ENCODE assay signal across 8 cellular contexts in genomic region chr11:662689-663274, GRCh38. TPM values are rescaled to one million over a fixed set of nuclear protein-coding genes. Genes with fewer than 3 reads are reported as not detected.
DNase-seq lines count a peak whose midpoint lies in the region; ATAC-seq and TF ChIP-seq lines count a peak whose summit lies in the region.

No MANE protein-coding gene starts in this region.

- no peaks in the 10 kb centered on the region for H3K4me1 ChIP-seq in CD8-positive, alpha-beta memory T cell (ENCODE audit: insufficient read depth, low read length)

- no peaks in the 10 kb centered on the region for H3K9me3 Mint-ChIP-seq in CD8-positive, alpha-beta memory T cell
- H3K9me3 Mint-ChIP-seq in chondrocyte (ENCODE audit: low read depth), result no peaks in the 10 kb centered on the region
- H3K9me3 Mint-ChIP-seq in stimulated activated naive B cell treated with anti-CD40 and anti-IgM and Interleukin-4, amounts not matched to agents 10 μg/mL and 1 μg/mL and 100 μg/mL, for 72 hours, result no peaks in the 10 kb centered on the region

- no peaks in the 10 kb centered on the region for H3K27me3 Mint-ChIP-seq in CD8-positive, alpha-beta memory T cell
- H3K27me3 Mint-ChIP-seq in chondrocyte (ENCODE audit: low read depth), result no peaks in the 10 kb centered on the region
- H3K27me3 Mint-ChIP-seq in stimulated activated naive B cell treated with anti-CD40 and anti-IgM and Interleukin-4, amounts not matched to agents 10 μg/mL and 1 μg/mL and 100 μg/mL, for 72 hours, result no peaks in the 10 kb centered on the region

- H3K27me3 ChIP-seq in CD8-positive, alpha-beta memory T cell (ENCODE audit: insufficient read depth, low read length, poor library complexity, severe bottlenecking), result no peaks in the 10 kb centered on the region

- peaks cover 0 to 2% (median 0%) of the 10 kb centered on the region in 3 donors for H3K4me1 Mint-ChIP-seq in CD8-positive, alpha-beta memory T cell
- H3K4me1 Mint-ChIP-seq in chondrocyte (ENCODE audit: low read depth), result peaks cover 11% of the 10 kb centered on the region
- peaks cover 0 to 2% of the 10 kb centered on the region in 2 donors for H3K4me1 Mint-ChIP-seq in stimulated activated naive B cell treated with anti-CD40 and anti-IgM and Interleukin-4, amounts not matched to agents 10 μg/mL and 1 μg/mL and 100 μg/mL, for 72 hours

- no peak overlapping the region for H3K4me3 Mint-ChIP-seq in CD8-positive, alpha-beta memory T cell
- no peak overlapping the region for H3K4me3 Mint-ChIP-seq in chondrocyte (ENCODE audit: unreplicated experiment)
- H3K4me3 Mint-ChIP-seq in stimulated activated naive B cell treated with anti-CD40 and anti-IgM and Interleukin-4, amounts not matched to agents 10 μg/mL and 1 μg/mL and 100 μg/mL, for 72 hours, result no peak overlapping the region

- H3K36me3 Mint-ChIP-seq in CD8-positive, alpha-beta memory T cell, result peaks cover 0 to 54% (median 5%) of the 10 kb centered on the region in 3 donors
- peaks cover 9% of the 10 kb centered on the region for H3K36me3 Mint-ChIP-seq in chondrocyte (ENCODE audit: low read depth)
- peaks cover 26 to 39% of the 10 kb centered on the region in 2 donors for H3K36me3 Mint-ChIP-seq in stimulated activated naive B cell treated with anti-CD40 and anti-IgM and Interleukin-4, amounts not matched to agents 10 μg/mL and 1 μg/mL and 100 μg/mL, for 72 hours

- ATAC-seq in left lobe of liver (peak; percentile 81), HG03139 (IDR thresholded peaks at IDR 0.05; ENCODE audit: unreplicated experiment) (no peak), GM21360 (IDR thresholded peaks at IDR 0.05; ENCODE audit: unreplicated experiment) (no peak)
- peak; percentile 83 to 91 for ATAC-seq in stimulated activated naive B cell treated with anti-CD40 and anti-IgM and Interleukin-4, amounts not matched to agents 10 μg/mL and 1 μg/mL and 100 μg/mL, for 72 hours (replicated peaks)

- peak in 3 of 5 donors; percentile 9 to 45 (median 12) for DNase-seq in CD8-positive, alpha-beta memory T cell
- DNase-seq in HFF-Myc (ENCODE audit: extremely low read depth, low read depth), result peak; percentile 20
- peak; percentile 16 for DNase-seq in T-helper 9 cell
- DNase-seq in chondrocyte (ENCODE audit: low spot score), result no peak
- peak; percentile 79 for DNase-seq in left lobe of liver (ENCODE audit: low spot score)
- peak; percentile 27 for DNase-seq in stimulated activated naive B cell treated with anti-CD40 and anti-IgM and Interleukin-4, amounts not matched to agents 10 μg/mL and 1 μg/mL and 100 μg/mL, for 72 hours

- no peaks in the 10 kb centered on the region for H3K9me3 ChIP-seq in CD8-positive, alpha-beta memory T cell (ENCODE audit: low read length)

- no peak overlapping the region for H3K27ac ChIP-seq in CD8-positive, alpha-beta memory T cell (ENCODE audit: low read depth, low read length)

- CTCF ChIA-PET in CD8-positive, alpha-beta memory T cell (lab: Charles Lee), result interaction anchor here (0.7 to 1.2 kb wide), 5 partner anchors 59 to 108 kb away, joined by 3 to 5 read pairs (median 3); no protein-coding TSS in a partner anchor

- TF ChIP-seq CTCF in HFF-Myc (IDR thresholded peaks at IDR 0.05; ENCODE audit: low read depth, low read length, missing control alignments) (peak; percentile 75), chondrocyte (IDR thresholded peaks at IDR 0.05) (peak; percentile 90)

- no peak overlapping the region for H3K4me3 ChIP-seq in CD8-positive, alpha-beta memory T cell (ENCODE audit: low read length)
- no peak overlapping the region for H3K4me3 ChIP-seq in HFF-Myc (replicated peaks; ENCODE audit: low read depth, low read length)

- H3K27ac Mint-ChIP-seq in CD8-positive, alpha-beta memory T cell, result no peak overlapping the region
- no peak overlapping the region for H3K27ac Mint-ChIP-seq in chondrocyte (ENCODE audit: unreplicated experiment)
- H3K27ac Mint-ChIP-seq in stimulated activated naive B cell treated with anti-CD40 and anti-IgM and Interleukin-4, amounts not matched to agents 10 μg/mL and 1 μg/mL and 100 μg/mL, for 72 hours, result no peak overlapping the region

- POLR2A ChIA-PET in CD8-positive, alpha-beta memory T cell (lab: Charles Lee), result no interaction called here

- peaks cover 6% of the 10 kb centered on the region for H3K36me3 ChIP-seq in CD8-positive, alpha-beta memory T cell (ENCODE audit: insufficient read depth, low read length)

RNA-seq across cellular contexts. Expression of gene DRD4, which starts 25.7 kb away (rescaled TPM):
- total RNA-seq in CD8-positive, alpha-beta memory T cell, result under 1 TPM; 0.22 to 0.31 TPM
- polyA plus RNA-seq in CD8-positive, alpha-beta memory T cell, result not detected
- total RNA-seq in chondrocyte (0.55 to 1.7 TPM (median 1.00 TPM) in 3 replicates), left lobe of liver (0.68 TPM)

RNA-seq across cellular contexts. Expression of gene DEAF1, which starts 32.2 kb away (rescaled TPM):
- 10 to 100 TPM; 52.1 to 54.6 TPM for total RNA-seq in CD8-positive, alpha-beta memory T cell
- 36.3 TPM for polyA plus RNA-seq in CD8-positive, alpha-beta memory T cell
- total RNA-seq in chondrocyte (67.6 to 70.4 TPM (median 67.9 TPM) in 3 replicates), left lobe of liver (14.8 TPM)

RNA-seq across cellular contexts. Expression of gene TMEM80, which starts 32.8 kb away (rescaled TPM):
- 10 to 100 TPM; 10.3 to 13.4 TPM for total RNA-seq in CD8-positive, alpha-beta memory T cell
- 27.8 TPM for polyA plus RNA-seq in CD8-positive, alpha-beta memory T cell
- total RNA-seq in chondrocyte, result 16.9 to 31.3 TPM (median 20.3 TPM) in 3 replicates
- 16.8 TPM for total RNA-seq in left lobe of liver

RNA-seq across cellular contexts. Expression of gene SCT, which starts 35.8 kb away (rescaled TPM):
- not detected for total RNA-seq in CD8-positive, alpha-beta memory T cell
- not detected for polyA plus RNA-seq in CD8-positive, alpha-beta memory T cell
- 0.72 TPM in 1 of 3 replicates, not detected in the others for total RNA-seq in chondrocyte
- total RNA-seq in left lobe of liver, result 0.81 TPM

RNA-seq across cellular contexts. Expression of gene CDHR5, which starts 38.0 kb away (rescaled TPM):
- total RNA-seq in CD8-positive, alpha-beta memory T cell, result not detected
- polyA plus RNA-seq in CD8-positive, alpha-beta memory T cell, result not detected
- total RNA-seq in chondrocyte (not detected in 3 replicates), left lobe of liver (64.8 TPM)

Comparison
In these comparisons a context has a peak if more than half of its experiments do, and no peak if none do; other contexts are left out.
1. ATAC-seq: peak in left lobe of liver (single experiment) and stimulated activated naive B cell treated with anti-CD40 and anti-IgM and Interleukin-4, amounts not matched to agents 10 μg/mL and 1 μg/mL and 100 μg/mL, for 72 hours (2 of 2); none in HG03139 (single experiment) and GM21360 (single experiment).